ENCODE assay signal across 8 cellular contexts in genomic region chr3:52123106-52123708, GRCh38. TPM values are rescaled to one million over a fixed set of nuclear protein-coding genes. Genes with fewer than 3 reads are reported as not detected.
DNase-seq lines count a peak whose midpoint lies in the region; ATAC-seq and TF ChIP-seq lines count a peak whose summit lies in the region.

No MANE protein-coding gene starts in this region.

- H3K27me3 ChIP-seq in kidney epithelial cell (ENCODE audit: control insufficient read depth, insufficient read depth, low read length) = no peaks in the 10 kb centered on the region

- peak; percentile 63 for ATAC-seq in GM18498 (IDR thresholded peaks at IDR 0.05; ENCODE audit: unreplicated experiment)
- peak; percentile 70 for ATAC-seq in central memory CD8-positive, alpha-beta T cell (replicated peaks; ENCODE audit: extremely low read depth, poor library complexity, severe bottlenecking)

- TF ChIP-seq CTCF in kidney epithelial cell (IDR thresholded peaks at IDR 0.05; ENCODE audit: insufficient read depth, low read length, poor library complexity, severe bottlenecking) = peak; percentile 98

- no peak overlapping the region for H3K27ac Mint-ChIP-seq in central memory CD8-positive, alpha-beta T cell (ENCODE audit: low read depth)

- DNase-seq in A172 (ENCODE audit: low spot score) (peak; percentile 37), NCI-H1694 (lab: John Stamatoyannopoulos, UW) (peak; percentile 4), kidney epithelial cell (ENCODE audit: low read depth) (peak; percentile 29), NCI-H187 treated with DMSO at 0.1 percent for 48 hours (lab: John Stamatoyannopoulos, UW) (no peak)
- DNase-seq in activated CD4-positive, alpha-beta T cell treated with anti-CD3 and anti-CD28 coated beads for 24 hours (ENCODE audit: low read depth in 2 of 2) = peak; percentile 60 to 64
- DNase-seq in central memory CD8-positive, alpha-beta T cell (ENCODE audit: low spot score in 2 of 2) = peak; percentile 56 to 68
- DNase-seq in stimulated activated CD4-positive, alpha-beta T cell treated with anti-CD3 and anti-CD28 coated beads, Interleukin-15, amount 100 ng/mL, for 48 hours (ENCODE audit: low read depth in 2 of 2) = peak; percentile 23 to 60

- H3K36me3 Mint-ChIP-seq in central memory CD8-positive, alpha-beta T cell (ENCODE audit: insufficient read depth) = no peaks in the 10 kb centered on the region

- no peaks in the 10 kb centered on the region for H3K4me1 Mint-ChIP-seq in central memory CD8-positive, alpha-beta T cell

- no peaks in the 10 kb centered on the region for H3K9me3 Mint-ChIP-seq in central memory CD8-positive, alpha-beta T cell

- H3K4me3 ChIP-seq in kidney epithelial cell (ENCODE audit: low read depth, low read length) = no peak overlapping the region

- H3K4me3 Mint-ChIP-seq in central memory CD8-positive, alpha-beta T cell = no peak overlapping the region

- no peaks in the 10 kb centered on the region for H3K27me3 Mint-ChIP-seq in central memory CD8-positive, alpha-beta T cell

- H3K36me3 ChIP-seq in kidney epithelial cell (ENCODE audit: control insufficient read depth, insufficient read depth, low read length) = no peaks in the 10 kb centered on the region

RNA-seq across cellular contexts. Expression of gene POC1A, which starts 31.0 kb away (rescaled TPM):
- total RNA-seq in A172 (2014; rRNA removed; shearing (Covaris generic)) = 16.5 and 19.0 TPM in 2 replicates
- 4.0 and 4.7 TPM in 2 replicates for total RNA-seq in kidney epithelial cell
